ENCODE assay signal across 1 cellular context in the genomic region with DNA sequence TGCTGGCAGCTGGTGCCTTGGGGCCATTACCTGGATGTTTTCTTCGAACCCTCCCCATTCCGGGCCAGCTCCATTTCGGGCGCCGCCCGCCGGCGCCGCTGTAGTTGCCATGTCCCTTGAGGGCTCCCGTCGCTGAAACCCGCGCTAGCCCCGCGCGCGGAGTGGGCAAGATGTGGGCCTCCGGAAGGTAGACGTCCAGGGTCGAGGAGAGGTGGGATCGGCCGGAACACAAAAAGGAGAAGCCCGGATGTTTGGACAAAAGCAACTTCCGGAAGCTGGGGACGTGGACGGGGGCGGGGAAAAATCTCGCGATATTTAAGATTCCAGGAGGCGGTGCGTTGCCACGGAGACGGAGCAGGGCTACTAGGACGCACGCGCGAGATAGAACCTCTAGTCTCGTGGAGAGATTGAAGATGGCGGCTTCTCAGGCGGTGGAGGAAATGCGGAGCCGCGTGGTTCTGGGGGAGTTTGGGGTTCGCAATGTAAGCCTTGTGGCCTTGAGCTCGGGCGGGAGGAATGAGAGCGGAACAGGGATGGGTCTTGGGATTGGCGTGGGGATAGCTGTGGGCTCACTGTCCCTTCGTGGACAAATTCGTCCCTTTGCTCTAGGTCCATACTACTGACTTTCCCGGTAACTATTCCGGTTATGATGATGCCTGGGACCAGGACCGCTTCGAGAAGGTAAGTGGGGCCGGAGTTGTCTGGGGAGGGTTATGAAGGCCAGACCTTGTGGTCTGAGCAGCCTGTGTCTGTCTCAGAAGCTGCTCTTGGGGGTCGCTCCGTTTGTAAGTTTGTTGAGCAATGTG.
TF ChIP-seq lines count a peak whose summit lies in the region.

A gene with protein sequence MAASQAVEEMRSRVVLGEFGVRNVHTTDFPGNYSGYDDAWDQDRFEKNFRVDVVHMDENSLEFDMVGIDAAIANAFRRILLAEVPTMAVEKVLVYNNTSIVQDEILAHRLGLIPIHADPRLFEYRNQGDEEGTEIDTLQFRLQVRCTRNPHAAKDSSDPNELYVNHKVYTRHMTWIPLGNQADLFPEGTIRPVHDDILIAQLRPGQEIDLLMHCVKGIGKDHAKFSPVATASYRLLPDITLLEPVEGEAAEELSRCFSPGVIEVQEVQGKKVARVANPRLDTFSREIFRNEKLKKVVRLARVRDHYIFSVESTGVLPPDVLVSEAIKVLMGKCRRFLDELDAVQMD (plus strand): TSS at position 393 of the 806 bp plus-strand sequence. CDS start 21 bp downstream, at position 414.
A gene (minus strand): TSS at position 230 of the 806 bp plus-strand sequence. CDS start 119 bp downstream, at position 111.

TF ChIP-seq in HepG2, 621 proteins besides CTCF, POLR2A, EP300 and RAD21 (continued from another document and continues in another):
- TF ChIP-seq, protein P1, sequence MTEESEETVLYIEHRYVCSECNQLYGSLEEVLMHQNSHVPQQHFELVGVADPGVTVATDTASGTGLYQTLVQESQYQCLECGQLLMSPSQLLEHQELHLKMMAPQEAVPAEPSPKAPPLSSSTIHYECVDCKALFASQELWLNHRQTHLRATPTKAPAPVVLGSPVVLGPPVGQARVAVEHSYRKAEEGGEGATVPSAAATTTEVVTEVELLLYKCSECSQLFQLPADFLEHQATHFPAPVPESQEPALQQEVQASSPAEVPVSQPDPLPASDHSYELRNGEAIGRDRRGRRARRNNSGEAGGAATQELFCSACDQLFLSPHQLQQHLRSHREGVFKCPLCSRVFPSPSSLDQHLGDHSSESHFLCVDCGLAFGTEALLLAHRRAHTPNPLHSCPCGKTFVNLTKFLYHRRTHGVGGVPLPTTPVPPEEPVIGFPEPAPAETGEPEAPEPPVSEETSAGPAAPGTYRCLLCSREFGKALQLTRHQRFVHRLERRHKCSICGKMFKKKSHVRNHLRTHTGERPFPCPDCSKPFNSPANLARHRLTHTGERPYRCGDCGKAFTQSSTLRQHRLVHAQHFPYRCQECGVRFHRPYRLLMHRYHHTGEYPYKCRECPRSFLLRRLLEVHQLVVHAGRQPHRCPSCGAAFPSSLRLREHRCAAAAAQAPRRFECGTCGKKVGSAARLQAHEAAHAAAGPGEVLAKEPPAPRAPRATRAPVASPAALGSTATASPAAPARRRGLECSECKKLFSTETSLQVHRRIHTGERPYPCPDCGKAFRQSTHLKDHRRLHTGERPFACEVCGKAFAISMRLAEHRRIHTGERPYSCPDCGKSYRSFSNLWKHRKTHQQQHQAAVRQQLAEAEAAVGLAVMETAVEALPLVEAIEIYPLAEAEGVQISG (CRISPR knock-in tag; IDR thresholded peaks at IDR 0.05) = peak; percentile 92
- TF ChIP-seq FIP1L1 (IDR thresholded peaks at IDR 0.05; ENCODE audit: borderline replicate concordance, insufficient read depth, low read depth, low read length) = 0 out of 2 replicates have a peak, but pooled peaks have one; percentile 53
- peak; percentile 51; the same call in 1 of the 2 replicates for TF ChIP-seq DPF2 (CRISPR knock-in tag; IDR thresholded peaks at IDR 0.05; ENCODE audit: borderline replicate concordance, low read depth)
- TF ChIP-seq, protein P2, sequence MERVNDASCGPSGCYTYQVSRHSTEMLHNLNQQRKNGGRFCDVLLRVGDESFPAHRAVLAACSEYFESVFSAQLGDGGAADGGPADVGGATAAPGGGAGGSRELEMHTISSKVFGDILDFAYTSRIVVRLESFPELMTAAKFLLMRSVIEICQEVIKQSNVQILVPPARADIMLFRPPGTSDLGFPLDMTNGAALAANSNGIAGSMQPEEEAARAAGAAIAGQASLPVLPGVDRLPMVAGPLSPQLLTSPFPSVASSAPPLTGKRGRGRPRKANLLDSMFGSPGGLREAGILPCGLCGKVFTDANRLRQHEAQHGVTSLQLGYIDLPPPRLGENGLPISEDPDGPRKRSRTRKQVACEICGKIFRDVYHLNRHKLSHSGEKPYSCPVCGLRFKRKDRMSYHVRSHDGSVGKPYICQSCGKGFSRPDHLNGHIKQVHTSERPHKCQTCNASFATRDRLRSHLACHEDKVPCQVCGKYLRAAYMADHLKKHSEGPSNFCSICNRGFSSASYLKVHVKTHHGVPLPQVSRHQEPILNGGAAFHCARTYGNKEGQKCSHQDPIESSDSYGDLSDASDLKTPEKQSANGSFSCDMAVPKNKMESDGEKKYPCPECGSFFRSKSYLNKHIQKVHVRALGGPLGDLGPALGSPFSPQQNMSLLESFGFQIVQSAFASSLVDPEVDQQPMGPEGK (CRISPR knock-in tag; IDR thresholded peaks at IDR 0.05) = peak; percentile 42; the same call in 1 of the 2 replicates
- TF ChIP-seq HDAC2 (CRISPR knock-in tag; IDR thresholded peaks at IDR 0.05) = peak; percentile 63
- TF ChIP-seq, protein P3, sequence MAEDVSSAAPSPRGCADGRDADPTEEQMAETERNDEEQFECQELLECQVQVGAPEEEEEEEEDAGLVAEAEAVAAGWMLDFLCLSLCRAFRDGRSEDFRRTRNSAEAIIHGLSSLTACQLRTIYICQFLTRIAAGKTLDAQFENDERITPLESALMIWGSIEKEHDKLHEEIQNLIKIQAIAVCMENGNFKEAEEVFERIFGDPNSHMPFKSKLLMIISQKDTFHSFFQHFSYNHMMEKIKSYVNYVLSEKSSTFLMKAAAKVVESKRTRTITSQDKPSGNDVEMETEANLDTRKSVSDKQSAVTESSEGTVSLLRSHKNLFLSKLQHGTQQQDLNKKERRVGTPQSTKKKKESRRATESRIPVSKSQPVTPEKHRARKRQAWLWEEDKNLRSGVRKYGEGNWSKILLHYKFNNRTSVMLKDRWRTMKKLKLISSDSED (CRISPR knock-in tag; IDR thresholded peaks at IDR 0.05) = no peak
- peak; percentile 82 for TF ChIP-seq ZNF563 (CRISPR knock-in tag; IDR thresholded peaks at IDR 0.05)
- peak; percentile 87 for TF ChIP-seq BRD4 (CRISPR knock-in tag; IDR thresholded peaks at IDR 0.05)
- TF ChIP-seq HMG20B (CRISPR knock-in tag; conservative IDR thresholded peaks at IDR 0.05) = no peak
- TF ChIP-seq ARNT (IDR thresholded peaks at IDR 0.05) = no peak
- TF ChIP-seq ZNF598 (CRISPR knock-in tag; IDR thresholded peaks at IDR 0.05; ENCODE audit: borderline replicate concordance) = peak; percentile 99
- 0 out of 2 replicates have a peak, but pooled peaks have one; percentile 14 for TF ChIP-seq ISX (CRISPR knock-in tag; conservative IDR thresholded peaks at IDR 0.05)
- TF ChIP-seq, protein P4, sequence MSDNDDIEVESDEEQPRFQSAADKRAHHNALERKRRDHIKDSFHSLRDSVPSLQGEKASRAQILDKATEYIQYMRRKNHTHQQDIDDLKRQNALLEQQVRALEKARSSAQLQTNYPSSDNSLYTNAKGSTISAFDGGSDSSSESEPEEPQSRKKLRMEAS (IDR thresholded peaks at IDR 0.05) = peak; percentile 96
- peak; percentile 67; the same call in 1 of the 2 replicates for TF ChIP-seq TMF1 (CRISPR knock-in tag; IDR thresholded peaks at IDR 0.05; ENCODE audit: low read depth)
- TF ChIP-seq, protein P5, sequence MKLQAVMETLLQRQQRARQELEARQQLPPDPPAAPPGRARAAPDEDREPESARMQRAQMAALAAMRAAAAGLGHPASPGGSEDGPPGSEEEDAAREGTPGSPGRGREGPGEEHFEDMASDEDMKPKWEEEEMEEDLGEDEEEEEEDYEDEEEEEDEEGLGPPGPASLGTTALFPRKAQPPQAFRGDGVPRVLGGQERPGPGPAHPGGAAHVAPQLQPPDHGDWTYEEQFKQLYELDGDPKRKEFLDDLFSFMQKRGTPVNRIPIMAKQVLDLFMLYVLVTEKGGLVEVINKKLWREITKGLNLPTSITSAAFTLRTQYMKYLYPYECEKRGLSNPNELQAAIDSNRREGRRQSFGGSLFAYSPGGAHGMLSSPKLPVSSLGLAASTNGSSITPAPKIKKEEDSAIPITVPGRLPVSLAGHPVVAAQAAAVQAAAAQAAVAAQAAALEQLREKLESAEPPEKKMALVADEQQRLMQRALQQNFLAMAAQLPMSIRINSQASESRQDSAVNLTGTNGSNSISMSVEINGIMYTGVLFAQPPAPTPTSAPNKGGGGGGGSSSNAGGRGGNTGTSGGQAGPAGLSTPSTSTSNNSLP (IDR thresholded peaks at IDR 0.05; ENCODE audit: low read depth, low read length) = no peak
- peak; percentile 63; the same call in 1 of the 2 replicates for TF ChIP-seq HNRNPL (IDR thresholded peaks at IDR 0.05; ENCODE audit: low read depth, low read length)
- TF ChIP-seq, protein P6, sequence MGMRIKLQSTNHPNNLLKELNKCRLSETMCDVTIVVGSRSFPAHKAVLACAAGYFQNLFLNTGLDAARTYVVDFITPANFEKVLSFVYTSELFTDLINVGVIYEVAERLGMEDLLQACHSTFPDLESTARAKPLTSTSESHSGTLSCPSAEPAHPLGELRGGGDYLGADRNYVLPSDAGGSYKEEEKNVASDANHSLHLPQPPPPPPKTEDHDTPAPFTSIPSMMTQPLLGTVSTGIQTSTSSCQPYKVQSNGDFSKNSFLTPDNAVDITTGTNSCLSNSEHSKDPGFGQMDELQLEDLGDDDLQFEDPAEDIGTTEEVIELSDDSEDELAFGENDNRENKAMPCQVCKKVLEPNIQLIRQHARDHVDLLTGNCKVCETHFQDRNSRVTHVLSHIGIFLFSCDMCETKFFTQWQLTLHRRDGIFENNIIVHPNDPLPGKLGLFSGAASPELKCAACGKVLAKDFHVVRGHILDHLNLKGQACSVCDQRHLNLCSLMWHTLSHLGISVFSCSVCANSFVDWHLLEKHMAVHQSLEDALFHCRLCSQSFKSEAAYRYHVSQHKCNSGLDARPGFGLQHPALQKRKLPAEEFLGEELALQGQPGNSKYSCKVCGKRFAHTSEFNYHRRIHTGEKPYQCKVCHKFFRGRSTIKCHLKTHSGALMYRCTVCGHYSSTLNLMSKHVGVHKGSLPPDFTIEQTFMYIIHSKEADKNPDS (CRISPR knock-in tag; IDR thresholded peaks at IDR 0.05) = no peak
- peak; percentile 87; the same call in 1 of the 2 replicates for TF ChIP-seq KAT7 (CRISPR knock-in tag; IDR thresholded peaks at IDR 0.05; ENCODE audit: borderline replicate concordance)
- TF ChIP-seq SP1 (IDR thresholded peaks at IDR 0.05) = peak; percentile 12; the same call in 1 of the 2 replicates
- TF ChIP-seq SP1 (CRISPR knock-in tag; IDR thresholded peaks at IDR 0.05) = no peak
- TF ChIP-seq KLF16 (CRISPR knock-in tag; IDR thresholded peaks at IDR 0.05) = peak in 1 of 2 experiments; percentile 93; a peak in 2 of 4 replicates
- no peak; the same call in 1 of the 2 replicates for TF ChIP-seq MEF2D (CRISPR knock-in tag; IDR thresholded peaks at IDR 0.05)
- TF ChIP-seq ZNF329 (CRISPR knock-in tag; IDR thresholded peaks at IDR 0.05; ENCODE audit: low read depth) = peak; percentile 56; the same call in 1 of the 2 replicates
- TF ChIP-seq, protein P7, sequence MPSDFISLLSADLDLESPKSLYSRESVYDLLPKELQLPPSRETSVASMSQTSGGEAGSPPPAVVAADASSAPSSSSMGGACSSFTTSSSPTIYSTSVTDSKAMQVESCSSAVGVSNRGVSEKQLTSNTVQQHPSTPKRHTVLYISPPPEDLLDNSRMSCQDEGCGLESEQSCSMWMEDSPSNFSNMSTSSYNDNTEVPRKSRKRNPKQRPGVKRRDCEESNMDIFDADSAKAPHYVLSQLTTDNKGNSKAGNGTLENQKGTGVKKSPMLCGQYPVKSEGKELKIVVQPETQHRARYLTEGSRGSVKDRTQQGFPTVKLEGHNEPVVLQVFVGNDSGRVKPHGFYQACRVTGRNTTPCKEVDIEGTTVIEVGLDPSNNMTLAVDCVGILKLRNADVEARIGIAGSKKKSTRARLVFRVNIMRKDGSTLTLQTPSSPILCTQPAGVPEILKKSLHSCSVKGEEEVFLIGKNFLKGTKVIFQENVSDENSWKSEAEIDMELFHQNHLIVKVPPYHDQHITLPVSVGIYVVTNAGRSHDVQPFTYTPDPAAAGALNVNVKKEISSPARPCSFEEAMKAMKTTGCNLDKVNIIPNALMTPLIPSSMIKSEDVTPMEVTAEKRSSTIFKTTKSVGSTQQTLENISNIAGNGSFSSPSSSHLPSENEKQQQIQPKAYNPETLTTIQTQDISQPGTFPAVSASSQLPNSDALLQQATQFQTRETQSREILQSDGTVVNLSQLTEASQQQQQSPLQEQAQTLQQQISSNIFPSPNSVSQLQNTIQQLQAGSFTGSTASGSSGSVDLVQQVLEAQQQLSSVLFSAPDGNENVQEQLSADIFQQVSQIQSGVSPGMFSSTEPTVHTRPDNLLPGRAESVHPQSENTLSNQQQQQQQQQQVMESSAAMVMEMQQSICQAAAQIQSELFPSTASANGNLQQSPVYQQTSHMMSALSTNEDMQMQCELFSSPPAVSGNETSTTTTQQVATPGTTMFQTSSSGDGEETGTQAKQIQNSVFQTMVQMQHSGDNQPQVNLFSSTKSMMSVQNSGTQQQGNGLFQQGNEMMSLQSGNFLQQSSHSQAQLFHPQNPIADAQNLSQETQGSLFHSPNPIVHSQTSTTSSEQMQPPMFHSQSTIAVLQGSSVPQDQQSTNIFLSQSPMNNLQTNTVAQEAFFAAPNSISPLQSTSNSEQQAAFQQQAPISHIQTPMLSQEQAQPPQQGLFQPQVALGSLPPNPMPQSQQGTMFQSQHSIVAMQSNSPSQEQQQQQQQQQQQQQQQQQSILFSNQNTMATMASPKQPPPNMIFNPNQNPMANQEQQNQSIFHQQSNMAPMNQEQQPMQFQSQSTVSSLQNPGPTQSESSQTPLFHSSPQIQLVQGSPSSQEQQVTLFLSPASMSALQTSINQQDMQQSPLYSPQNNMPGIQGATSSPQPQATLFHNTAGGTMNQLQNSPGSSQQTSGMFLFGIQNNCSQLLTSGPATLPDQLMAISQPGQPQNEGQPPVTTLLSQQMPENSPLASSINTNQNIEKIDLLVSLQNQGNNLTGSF (CRISPR knock-in tag; IDR thresholded peaks at IDR 0.05) = peak; percentile 46; the same call in 1 of the 2 replicates
- no peak for TF ChIP-seq ZNF460 (CRISPR knock-in tag; IDR thresholded peaks at IDR 0.05; ENCODE audit: borderline replicate concordance)
- TF ChIP-seq ZNF253 (CRISPR knock-in tag; IDR thresholded peaks at IDR 0.05; ENCODE audit: borderline replicate concordance) = no peak
- TF ChIP-seq, protein P8, sequence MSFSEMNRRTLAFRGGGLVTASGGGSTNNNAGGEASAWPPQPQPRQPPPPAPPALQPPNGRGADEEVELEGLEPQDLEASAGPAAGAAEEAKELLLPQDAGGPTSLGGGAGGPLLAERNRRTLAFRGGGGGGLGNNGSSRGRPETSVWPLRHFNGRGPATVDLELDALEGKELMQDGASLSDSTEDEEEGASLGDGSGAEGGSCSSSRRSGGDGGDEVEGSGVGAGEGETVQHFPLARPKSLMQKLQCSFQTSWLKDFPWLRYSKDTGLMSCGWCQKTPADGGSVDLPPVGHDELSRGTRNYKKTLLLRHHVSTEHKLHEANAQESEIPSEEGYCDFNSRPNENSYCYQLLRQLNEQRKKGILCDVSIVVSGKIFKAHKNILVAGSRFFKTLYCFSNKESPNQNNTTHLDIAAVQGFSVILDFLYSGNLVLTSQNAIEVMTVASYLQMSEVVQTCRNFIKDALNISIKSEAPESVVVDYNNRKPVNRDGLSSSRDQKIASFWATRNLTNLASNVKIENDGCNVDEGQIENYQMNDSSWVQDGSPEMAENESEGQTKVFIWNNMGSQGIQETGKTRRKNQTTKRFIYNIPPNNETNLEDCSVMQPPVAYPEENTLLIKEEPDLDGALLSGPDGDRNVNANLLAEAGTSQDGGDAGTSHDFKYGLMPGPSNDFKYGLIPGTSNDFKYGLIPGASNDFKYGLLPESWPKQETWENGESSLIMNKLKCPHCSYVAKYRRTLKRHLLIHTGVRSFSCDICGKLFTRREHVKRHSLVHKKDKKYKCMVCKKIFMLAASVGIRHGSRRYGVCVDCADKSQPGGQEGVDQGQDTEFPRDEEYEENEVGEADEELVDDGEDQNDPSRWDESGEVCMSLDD (CRISPR knock-in tag; IDR thresholded peaks at IDR 0.05; ENCODE audit: borderline replicate concordance) = no peak
- TF ChIP-seq ZNF570 (CRISPR knock-in tag; IDR thresholded peaks at IDR 0.05; ENCODE audit: borderline replicate concordance) = no peak; the same call in 1 of the 2 replicates
- TF ChIP-seq HDAC6 (IDR thresholded peaks at IDR 0.05; ENCODE audit: low read depth, low read length) = no peak
- TF ChIP-seq JARID2 (CRISPR knock-in tag; IDR thresholded peaks at IDR 0.05; ENCODE audit: insufficient replicate concordance) = no peak
- TF ChIP-seq XBP1 (CRISPR knock-in tag; IDR thresholded peaks at IDR 0.05) = no peak
- TF ChIP-seq AHR (CRISPR knock-in tag; IDR thresholded peaks at IDR 0.05) = peak; percentile 71
- TF ChIP-seq SMARCE1 (IDR thresholded peaks at IDR 0.05; ENCODE audit: borderline replicate concordance) = no peak
- TF ChIP-seq FOXM1 (CRISPR knock-in tag; IDR thresholded peaks at IDR 0.05) = no peak; the same call in 1 of the 2 replicates
